Comparison of ENCODE assay signal across 1 cellular context in genomic region chr2:85547859-85548607, GRCh38.
TF ChIP-seq lines count a peak whose summit lies in the region.

No MANE protein-coding gene starts in this region.

TF ChIP-seq in HEK293T, 16 proteins besides CTCF, POLR2A, EP300 and RAD21 (continued from another document):
- TF ChIP-seq CTBP1 (IDR thresholded peaks at IDR 0.05; ENCODE audit: borderline replicate concordance) (no peak), SP1 (IDR thresholded peaks at IDR 0.05) (no peak), TARDBP (IDR thresholded peaks at IDR 0.05) (no peak), FOXM1 (IDR thresholded peaks at IDR 0.05; ENCODE audit: borderline replicate concordance) (no peak), L3MBTL2 (conservative IDR thresholded peaks at IDR 0.05) (no peak), NFRKB (IDR thresholded peaks at IDR 0.05) (no peak), BHLHE40 (IDR thresholded peaks at IDR 0.05; ENCODE audit: borderline replicate concordance) (no peak), FOXA1 (IDR thresholded peaks at IDR 0.05) (no peak), ELF4 (IDR thresholded peaks at IDR 0.05) (no peak)
- TF ChIP-seq, protein P1, sequence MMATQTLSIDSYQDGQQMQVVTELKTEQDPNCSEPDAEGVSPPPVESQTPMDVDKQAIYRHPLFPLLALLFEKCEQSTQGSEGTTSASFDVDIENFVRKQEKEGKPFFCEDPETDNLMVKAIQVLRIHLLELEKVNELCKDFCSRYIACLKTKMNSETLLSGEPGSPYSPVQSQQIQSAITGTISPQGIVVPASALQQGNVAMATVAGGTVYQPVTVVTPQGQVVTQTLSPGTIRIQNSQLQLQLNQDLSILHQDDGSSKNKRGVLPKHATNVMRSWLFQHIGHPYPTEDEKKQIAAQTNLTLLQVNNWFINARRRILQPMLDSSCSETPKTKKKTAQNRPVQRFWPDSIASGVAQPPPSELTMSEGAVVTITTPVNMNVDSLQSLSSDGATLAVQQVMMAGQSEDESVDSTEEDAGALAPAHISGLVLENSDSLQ (IDR thresholded peaks at IDR 0.05), result no peak
